1 cellular context compared by ENCODE assay signal in genomic region chr10:78029294-78030226, GRCh38.
TF ChIP-seq lines count a peak whose summit lies in the region.

Gene POLR3A, minus strand, starts transcription at chr10:78029515. Its CDS starts 108 bp downstream, at chr10:78029407.

TF ChIP-seq in K562, 482 proteins besides CTCF, POLR2A, EP300 and RAD21 (continued from another document and continues in another):
- TF ChIP-seq, protein P1, sequence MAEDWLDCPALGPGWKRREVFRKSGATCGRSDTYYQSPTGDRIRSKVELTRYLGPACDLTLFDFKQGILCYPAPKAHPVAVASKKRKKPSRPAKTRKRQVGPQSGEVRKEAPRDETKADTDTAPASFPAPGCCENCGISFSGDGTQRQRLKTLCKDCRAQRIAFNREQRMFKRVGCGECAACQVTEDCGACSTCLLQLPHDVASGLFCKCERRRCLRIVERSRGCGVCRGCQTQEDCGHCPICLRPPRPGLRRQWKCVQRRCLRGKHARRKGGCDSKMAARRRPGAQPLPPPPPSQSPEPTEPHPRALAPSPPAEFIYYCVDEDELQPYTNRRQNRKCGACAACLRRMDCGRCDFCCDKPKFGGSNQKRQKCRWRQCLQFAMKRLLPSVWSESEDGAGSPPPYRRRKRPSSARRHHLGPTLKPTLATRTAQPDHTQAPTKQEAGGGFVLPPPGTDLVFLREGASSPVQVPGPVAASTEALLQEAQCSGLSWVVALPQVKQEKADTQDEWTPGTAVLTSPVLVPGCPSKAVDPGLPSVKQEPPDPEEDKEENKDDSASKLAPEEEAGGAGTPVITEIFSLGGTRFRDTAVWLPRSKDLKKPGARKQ (CRISPR knock-in tag; IDR thresholded peaks at IDR 0.05), result no peak
- TF ChIP-seq ZC3H8 (IDR thresholded peaks at IDR 0.05) (0 out of 2 replicates have a peak, but pooled peaks have one; percentile 5), ZNF217 (CRISPR knock-in tag; IDR thresholded peaks at IDR 0.05) (no peak), FOXM1 (IDR thresholded peaks at IDR 0.05; ENCODE audit: low read depth) (peak; percentile 75), FOXM1 (CRISPR knock-in tag; IDR thresholded peaks at IDR 0.05; ENCODE audit: low read depth) (no peak), PYGO2 (tag; IDR thresholded peaks at IDR 0.05) (0 out of 2 replicates have a peak, but pooled peaks have one; percentile 34), NONO (IDR thresholded peaks at IDR 0.05; ENCODE audit: low read depth in 2 of 2, low read length in 1 of 2) (peak in 1 of 2 experiments; percentile 59; a peak in 1 of 4 replicates), ZNF699 (CRISPR knock-in tag; IDR thresholded peaks at IDR 0.05; ENCODE audit: insufficient replicate concordance) (no peak), LCOR (CRISPR knock-in tag; IDR thresholded peaks at IDR 0.05) (peak; percentile 51; the same call in 1 of the 2 replicates), HDAC1 (IDR thresholded peaks at IDR 0.05) (peak; percentile 66 to 91; a peak in 3 of 4 replicates), ZZZ3 (IDR thresholded peaks at IDR 0.05) (peak; percentile 70), JUND (IDR thresholded peaks at IDR 0.05; ENCODE audit: borderline replicate concordance, low read depth, low read length) (peak; percentile 63), JUND (tag; IDR thresholded peaks at IDR 0.05; ENCODE audit: borderline replicate concordance, low read depth, low read length) (peak; percentile 57; the same call in 2 of the 3 replicates), RFX1 (IDR thresholded peaks at IDR 0.05) (no peak), RBM25 (IDR thresholded peaks at IDR 0.05; ENCODE audit: low read depth, low read length, severe bottlenecking) (no peak), SIN3B (IDR thresholded peaks at IDR 0.05; ENCODE audit: low read depth) (peak; percentile 50; the same call in 1 of the 2 replicates), GTF2E2 (tag; IDR thresholded peaks at IDR 0.05) (peak; percentile 94), ZBTB7A (IDR thresholded peaks at IDR 0.05; ENCODE audit: borderline replicate concordance, control insufficient read depth, low read depth, low read length) (peak; percentile 58; the same call in 1 of the 2 replicates), ZNF347 (CRISPR knock-in tag; IDR thresholded peaks at IDR 0.05; ENCODE audit: low read depth) (no peak), LEF1 (IDR thresholded peaks at IDR 0.05) (peak; percentile 44; the same call in 1 of the 2 replicates), BMI1 (IDR thresholded peaks at IDR 0.05; ENCODE audit: low read length) (no peak), MYC (IDR thresholded peaks at IDR 0.05; ENCODE audit: low read depth, low read length) (peak; percentile 95), MYC (CRISPR knock-in tag; IDR thresholded peaks at IDR 0.05; ENCODE audit: borderline replicate concordance, low read depth) (peak; percentile 29; the same call in 1 of the 2 replicates), MCM5 (IDR thresholded peaks at IDR 0.05; ENCODE audit: low read depth) (no peak), MCM2 (IDR thresholded peaks at IDR 0.05; ENCODE audit: low read depth) (no peak), RCOR1 (IDR thresholded peaks at IDR 0.05; ENCODE audit: borderline replicate concordance in 1 of 2, low read depth in 2 of 2, low read length in 2 of 2) (peak in 1 of 2 experiments; percentile 74; a peak in 2 of 4 replicates), PHF20 (IDR thresholded peaks at IDR 0.05; ENCODE audit: partially characterized antibody) (peak; percentile 91), ZNF165 (CRISPR knock-in tag; IDR thresholded peaks at IDR 0.05; ENCODE audit: borderline replicate concordance) (no peak), CBX8 (IDR thresholded peaks at IDR 0.05; ENCODE audit: borderline replicate concordance, extremely low read depth, low read depth, low read length, poor library complexity, severe bottlenecking) (no peak), RBM39 (optimal IDR thresholded peaks at IDR 0.05; ENCODE audit: low read depth, low read length) (peak; percentile 60), ETV1 (tag; conservative IDR thresholded peaks at IDR 0.05; ENCODE audit: low read depth) (peak; percentile 84), SP2 (IDR thresholded peaks at IDR 0.05; ENCODE audit: extremely low read depth, low read depth, low read length, poor library complexity, severe bottlenecking) (peak; percentile 80), NEUROD1 (IDR thresholded peaks at IDR 0.05; ENCODE audit: borderline replicate concordance, low read depth, low read length, partially characterized antibody) (peak; percentile 92)
- TF ChIP-seq, protein P2, sequence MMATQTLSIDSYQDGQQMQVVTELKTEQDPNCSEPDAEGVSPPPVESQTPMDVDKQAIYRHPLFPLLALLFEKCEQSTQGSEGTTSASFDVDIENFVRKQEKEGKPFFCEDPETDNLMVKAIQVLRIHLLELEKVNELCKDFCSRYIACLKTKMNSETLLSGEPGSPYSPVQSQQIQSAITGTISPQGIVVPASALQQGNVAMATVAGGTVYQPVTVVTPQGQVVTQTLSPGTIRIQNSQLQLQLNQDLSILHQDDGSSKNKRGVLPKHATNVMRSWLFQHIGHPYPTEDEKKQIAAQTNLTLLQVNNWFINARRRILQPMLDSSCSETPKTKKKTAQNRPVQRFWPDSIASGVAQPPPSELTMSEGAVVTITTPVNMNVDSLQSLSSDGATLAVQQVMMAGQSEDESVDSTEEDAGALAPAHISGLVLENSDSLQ (IDR thresholded peaks at IDR 0.05), result peak; percentile 100
- TF ChIP-seq, protein P3, sequence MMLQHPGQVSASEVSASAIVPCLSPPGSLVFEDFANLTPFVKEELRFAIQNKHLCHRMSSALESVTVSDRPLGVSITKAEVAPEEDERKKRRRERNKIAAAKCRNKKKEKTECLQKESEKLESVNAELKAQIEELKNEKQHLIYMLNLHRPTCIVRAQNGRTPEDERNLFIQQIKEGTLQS (IDR thresholded peaks at IDR 0.05), result peak; percentile 16; the same call in 1 of the 2 replicates
- TF ChIP-seq, protein P3 (CRISPR knock-in tag; conservative IDR thresholded peaks at IDR 0.05), result no peak; the same call in 1 of the 2 replicates
- TF ChIP-seq, protein P4, sequence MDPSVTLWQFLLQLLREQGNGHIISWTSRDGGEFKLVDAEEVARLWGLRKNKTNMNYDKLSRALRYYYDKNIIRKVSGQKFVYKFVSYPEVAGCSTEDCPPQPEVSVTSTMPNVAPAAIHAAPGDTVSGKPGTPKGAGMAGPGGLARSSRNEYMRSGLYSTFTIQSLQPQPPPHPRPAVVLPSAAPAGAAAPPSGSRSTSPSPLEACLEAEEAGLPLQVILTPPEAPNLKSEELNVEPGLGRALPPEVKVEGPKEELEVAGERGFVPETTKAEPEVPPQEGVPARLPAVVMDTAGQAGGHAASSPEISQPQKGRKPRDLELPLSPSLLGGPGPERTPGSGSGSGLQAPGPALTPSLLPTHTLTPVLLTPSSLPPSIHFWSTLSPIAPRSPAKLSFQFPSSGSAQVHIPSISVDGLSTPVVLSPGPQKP (CRISPR knock-in tag; IDR thresholded peaks at IDR 0.05), result no peak
- TF ChIP-seq, protein P5, sequence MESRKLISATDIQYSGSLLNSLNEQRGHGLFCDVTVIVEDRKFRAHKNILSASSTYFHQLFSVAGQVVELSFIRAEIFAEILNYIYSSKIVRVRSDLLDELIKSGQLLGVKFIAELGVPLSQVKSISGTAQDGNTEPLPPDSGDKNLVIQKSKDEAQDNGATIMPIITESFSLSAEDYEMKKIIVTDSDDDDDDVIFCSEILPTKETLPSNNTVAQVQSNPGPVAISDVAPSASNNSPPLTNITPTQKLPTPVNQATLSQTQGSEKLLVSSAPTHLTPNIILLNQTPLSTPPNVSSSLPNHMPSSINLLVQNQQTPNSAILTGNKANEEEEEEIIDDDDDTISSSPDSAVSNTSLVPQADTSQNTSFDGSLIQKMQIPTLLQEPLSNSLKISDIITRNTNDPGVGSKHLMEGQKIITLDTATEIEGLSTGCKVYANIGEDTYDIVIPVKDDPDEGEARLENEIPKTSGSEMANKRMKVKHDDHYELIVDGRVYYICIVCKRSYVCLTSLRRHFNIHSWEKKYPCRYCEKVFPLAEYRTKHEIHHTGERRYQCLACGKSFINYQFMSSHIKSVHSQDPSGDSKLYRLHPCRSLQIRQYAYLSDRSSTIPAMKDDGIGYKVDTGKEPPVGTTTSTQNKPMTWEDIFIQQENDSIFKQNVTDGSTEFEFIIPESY (CRISPR knock-in tag; IDR thresholded peaks at IDR 0.05), result peak; percentile 56
- TF ChIP-seq, protein P6, sequence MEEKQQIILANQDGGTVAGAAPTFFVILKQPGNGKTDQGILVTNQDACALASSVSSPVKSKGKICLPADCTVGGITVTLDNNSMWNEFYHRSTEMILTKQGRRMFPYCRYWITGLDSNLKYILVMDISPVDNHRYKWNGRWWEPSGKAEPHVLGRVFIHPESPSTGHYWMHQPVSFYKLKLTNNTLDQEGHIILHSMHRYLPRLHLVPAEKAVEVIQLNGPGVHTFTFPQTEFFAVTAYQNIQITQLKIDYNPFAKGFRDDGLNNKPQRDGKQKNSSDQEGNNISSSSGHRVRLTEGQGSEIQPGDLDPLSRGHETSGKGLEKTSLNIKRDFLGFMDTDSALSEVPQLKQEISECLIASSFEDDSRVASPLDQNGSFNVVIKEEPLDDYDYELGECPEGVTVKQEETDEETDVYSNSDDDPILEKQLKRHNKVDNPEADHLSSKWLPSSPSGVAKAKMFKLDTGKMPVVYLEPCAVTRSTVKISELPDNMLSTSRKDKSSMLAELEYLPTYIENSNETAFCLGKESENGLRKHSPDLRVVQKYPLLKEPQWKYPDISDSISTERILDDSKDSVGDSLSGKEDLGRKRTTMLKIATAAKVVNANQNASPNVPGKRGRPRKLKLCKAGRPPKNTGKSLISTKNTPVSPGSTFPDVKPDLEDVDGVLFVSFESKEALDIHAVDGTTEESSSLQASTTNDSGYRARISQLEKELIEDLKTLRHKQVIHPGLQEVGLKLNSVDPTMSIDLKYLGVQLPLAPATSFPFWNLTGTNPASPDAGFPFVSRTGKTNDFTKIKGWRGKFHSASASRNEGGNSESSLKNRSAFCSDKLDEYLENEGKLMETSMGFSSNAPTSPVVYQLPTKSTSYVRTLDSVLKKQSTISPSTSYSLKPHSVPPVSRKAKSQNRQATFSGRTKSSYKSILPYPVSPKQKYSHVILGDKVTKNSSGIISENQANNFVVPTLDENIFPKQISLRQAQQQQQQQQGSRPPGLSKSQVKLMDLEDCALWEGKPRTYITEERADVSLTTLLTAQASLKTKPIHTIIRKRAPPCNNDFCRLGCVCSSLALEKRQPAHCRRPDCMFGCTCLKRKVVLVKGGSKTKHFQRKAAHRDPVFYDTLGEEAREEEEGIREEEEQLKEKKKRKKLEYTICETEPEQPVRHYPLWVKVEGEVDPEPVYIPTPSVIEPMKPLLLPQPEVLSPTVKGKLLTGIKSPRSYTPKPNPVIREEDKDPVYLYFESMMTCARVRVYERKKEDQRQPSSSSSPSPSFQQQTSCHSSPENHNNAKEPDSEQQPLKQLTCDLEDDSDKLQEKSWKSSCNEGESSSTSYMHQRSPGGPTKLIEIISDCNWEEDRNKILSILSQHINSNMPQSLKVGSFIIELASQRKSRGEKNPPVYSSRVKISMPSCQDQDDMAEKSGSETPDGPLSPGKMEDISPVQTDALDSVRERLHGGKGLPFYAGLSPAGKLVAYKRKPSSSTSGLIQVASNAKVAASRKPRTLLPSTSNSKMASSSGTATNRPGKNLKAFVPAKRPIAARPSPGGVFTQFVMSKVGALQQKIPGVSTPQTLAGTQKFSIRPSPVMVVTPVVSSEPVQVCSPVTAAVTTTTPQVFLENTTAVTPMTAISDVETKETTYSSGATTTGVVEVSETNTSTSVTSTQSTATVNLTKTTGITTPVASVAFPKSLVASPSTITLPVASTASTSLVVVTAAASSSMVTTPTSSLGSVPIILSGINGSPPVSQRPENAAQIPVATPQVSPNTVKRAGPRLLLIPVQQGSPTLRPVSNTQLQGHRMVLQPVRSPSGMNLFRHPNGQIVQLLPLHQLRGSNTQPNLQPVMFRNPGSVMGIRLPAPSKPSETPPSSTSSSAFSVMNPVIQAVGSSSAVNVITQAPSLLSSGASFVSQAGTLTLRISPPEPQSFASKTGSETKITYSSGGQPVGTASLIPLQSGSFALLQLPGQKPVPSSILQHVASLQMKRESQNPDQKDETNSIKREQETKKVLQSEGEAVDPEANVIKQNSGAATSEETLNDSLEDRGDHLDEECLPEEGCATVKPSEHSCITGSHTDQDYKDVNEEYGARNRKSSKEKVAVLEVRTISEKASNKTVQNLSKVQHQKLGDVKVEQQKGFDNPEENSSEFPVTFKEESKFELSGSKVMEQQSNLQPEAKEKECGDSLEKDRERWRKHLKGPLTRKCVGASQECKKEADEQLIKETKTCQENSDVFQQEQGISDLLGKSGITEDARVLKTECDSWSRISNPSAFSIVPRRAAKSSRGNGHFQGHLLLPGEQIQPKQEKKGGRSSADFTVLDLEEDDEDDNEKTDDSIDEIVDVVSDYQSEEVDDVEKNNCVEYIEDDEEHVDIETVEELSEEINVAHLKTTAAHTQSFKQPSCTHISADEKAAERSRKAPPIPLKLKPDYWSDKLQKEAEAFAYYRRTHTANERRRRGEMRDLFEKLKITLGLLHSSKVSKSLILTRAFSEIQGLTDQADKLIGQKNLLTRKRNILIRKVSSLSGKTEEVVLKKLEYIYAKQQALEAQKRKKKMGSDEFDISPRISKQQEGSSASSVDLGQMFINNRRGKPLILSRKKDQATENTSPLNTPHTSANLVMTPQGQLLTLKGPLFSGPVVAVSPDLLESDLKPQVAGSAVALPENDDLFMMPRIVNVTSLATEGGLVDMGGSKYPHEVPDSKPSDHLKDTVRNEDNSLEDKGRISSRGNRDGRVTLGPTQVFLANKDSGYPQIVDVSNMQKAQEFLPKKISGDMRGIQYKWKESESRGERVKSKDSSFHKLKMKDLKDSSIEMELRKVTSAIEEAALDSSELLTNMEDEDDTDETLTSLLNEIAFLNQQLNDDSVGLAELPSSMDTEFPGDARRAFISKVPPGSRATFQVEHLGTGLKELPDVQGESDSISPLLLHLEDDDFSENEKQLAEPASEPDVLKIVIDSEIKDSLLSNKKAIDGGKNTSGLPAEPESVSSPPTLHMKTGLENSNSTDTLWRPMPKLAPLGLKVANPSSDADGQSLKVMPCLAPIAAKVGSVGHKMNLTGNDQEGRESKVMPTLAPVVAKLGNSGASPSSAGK (IDR thresholded peaks at IDR 0.05), result peak; percentile 98
- TF ChIP-seq, protein P7, sequence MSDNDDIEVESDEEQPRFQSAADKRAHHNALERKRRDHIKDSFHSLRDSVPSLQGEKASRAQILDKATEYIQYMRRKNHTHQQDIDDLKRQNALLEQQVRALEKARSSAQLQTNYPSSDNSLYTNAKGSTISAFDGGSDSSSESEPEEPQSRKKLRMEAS (CRISPR knock-in tag; IDR thresholded peaks at IDR 0.05), result peak; percentile 92
- TF ChIP-seq, protein P8, sequence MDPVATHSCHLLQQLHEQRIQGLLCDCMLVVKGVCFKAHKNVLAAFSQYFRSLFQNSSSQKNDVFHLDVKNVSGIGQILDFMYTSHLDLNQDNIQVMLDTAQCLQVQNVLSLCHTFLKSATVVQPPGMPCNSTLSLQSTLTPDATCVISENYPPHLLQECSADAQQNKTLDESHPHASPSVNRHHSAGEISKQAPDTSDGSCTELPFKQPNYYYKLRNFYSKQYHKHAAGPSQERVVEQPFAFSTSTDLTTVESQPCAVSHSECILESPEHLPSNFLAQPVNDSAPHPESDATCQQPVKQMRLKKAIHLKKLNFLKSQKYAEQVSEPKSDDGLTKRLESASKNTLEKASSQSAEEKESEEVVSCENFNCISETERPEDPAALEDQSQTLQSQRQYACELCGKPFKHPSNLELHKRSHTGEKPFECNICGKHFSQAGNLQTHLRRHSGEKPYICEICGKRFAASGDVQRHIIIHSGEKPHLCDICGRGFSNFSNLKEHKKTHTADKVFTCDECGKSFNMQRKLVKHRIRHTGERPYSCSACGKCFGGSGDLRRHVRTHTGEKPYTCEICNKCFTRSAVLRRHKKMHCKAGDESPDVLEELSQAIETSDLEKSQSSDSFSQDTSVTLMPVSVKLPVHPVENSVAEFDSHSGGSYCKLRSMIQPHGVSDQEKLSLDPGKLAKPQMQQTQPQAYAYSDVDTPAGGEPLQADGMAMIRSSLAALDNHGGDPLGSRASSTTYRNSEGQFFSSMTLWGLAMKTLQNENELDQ (CRISPR knock-in tag; IDR thresholded peaks at IDR 0.05; ENCODE audit: borderline replicate concordance), result no peak
